1 cellular context compared by ENCODE assay signal in genomic region chr16:66830422-66831404, GRCh38.
A peak's percentile ranks its signal among the peaks of the same experiment; 100 is the strongest.
TF ChIP-seq lines count a peak whose summit lies in the region.

Gene NAE1, minus strand, starts transcription at chr16:66830976. Its CDS starts 77 bp downstream, at chr16:66830899.

TF ChIP-seq in GM12878, 131 proteins besides CTCF, POLR2A, EP300 and RAD21 (continued from another document and continues in another):
- TF ChIP-seq MEF2B (IDR thresholded peaks at IDR 0.05; ENCODE audit: partially characterized antibody, poor library complexity, severe bottlenecking) (no peak), ZBED1 (IDR thresholded peaks at IDR 0.05; ENCODE audit: borderline replicate concordance) (no peak), HCFC1 (IDR thresholded peaks at IDR 0.05; ENCODE audit: low read length) (peak; percentile 26; the same call in 1 of the 2 replicates), BCL3 (IDR thresholded peaks at IDR 0.05; ENCODE audit: borderline replicate concordance, insufficient read depth, low read depth, low read length, poor library complexity, severe bottlenecking) (no peak), MLLT1 (IDR thresholded peaks at IDR 0.05) (no peak), HSF1 (IDR thresholded peaks at IDR 0.05; ENCODE audit: low read depth, low read length) (no peak), ZNF592 (IDR thresholded peaks at IDR 0.05) (peak; percentile 65; the same call in 1 of the 2 replicates), TARDBP (IDR thresholded peaks at IDR 0.05; ENCODE audit: borderline replicate concordance) (no peak), SMAD5 (IDR thresholded peaks at IDR 0.05; ENCODE audit: low read depth) (no peak), ESRRA (IDR thresholded peaks at IDR 0.05; ENCODE audit: low read length) (no peak), RUNX3 (IDR thresholded peaks at IDR 0.05; ENCODE audit: low read length) (peak; percentile 20; the same call in 1 of the 2 replicates), CHD1 (IDR thresholded peaks at IDR 0.05; ENCODE audit: low read depth, low read length) (peak; percentile 19; the same call in 1 of the 2 replicates), NR2C1 (IDR thresholded peaks at IDR 0.05) (no peak), NFYA (IDR thresholded peaks at IDR 0.05; ENCODE audit: borderline replicate concordance, low read depth, low read length) (no peak), MTA3 (IDR thresholded peaks at IDR 0.05; ENCODE audit: borderline replicate concordance, low read length) (no peak), HDAC6 (IDR thresholded peaks at IDR 0.05; ENCODE audit: unreplicated experiment) (peak; percentile 92), ZZZ3 (IDR thresholded peaks at IDR 0.05; ENCODE audit: control insufficient read depth, insufficient read length, low read depth) (no peak), SP1 (IDR thresholded peaks at IDR 0.05; ENCODE audit: low read depth, low read length) (no peak), ZBTB4 (CRISPR knock-in tag; IDR thresholded peaks at IDR 0.05) (no peak), CHD4 (IDR thresholded peaks at IDR 0.05) (no peak), TCF3 (IDR thresholded peaks at IDR 0.05; ENCODE audit: borderline replicate concordance, insufficient read depth, low read depth, low read length) (no peak), RFX5 (IDR thresholded peaks at IDR 0.05; ENCODE audit: low read depth, low read length) (no peak), E2F4 (IDR thresholded peaks at IDR 0.05; ENCODE audit: low read depth, low read length) (no peak), EED (IDR thresholded peaks at IDR 0.05; ENCODE audit: low read depth) (peak; percentile 45; the same call in 1 of the 2 replicates), ZBTB11 (CRISPR knock-in tag; IDR thresholded peaks at IDR 0.05) (no peak), RAD51 (IDR thresholded peaks at IDR 0.05) (no peak), FOS (IDR thresholded peaks at IDR 0.05; ENCODE audit: borderline replicate concordance, extremely low read depth, insufficient read length) (no peak), MEF2A (IDR thresholded peaks at IDR 0.05; ENCODE audit: insufficient read depth, low read depth, low read length) (no peak), SKIL (IDR thresholded peaks at IDR 0.05; ENCODE audit: low read depth, poor library complexity, severe bottlenecking) (no peak), PAX8 (IDR thresholded peaks at IDR 0.05) (no peak), NR2C2 (IDR thresholded peaks at IDR 0.05; ENCODE audit: borderline replicate concordance, control insufficient read depth, insufficient read length, low read depth) (no peak), NBN (IDR thresholded peaks at IDR 0.05) (no peak), RB1 (IDR thresholded peaks at IDR 0.05; ENCODE audit: borderline replicate concordance) (peak; percentile 90; the same call in 1 of the 2 replicates), KDM1A (IDR thresholded peaks at IDR 0.05; ENCODE audit: borderline replicate concordance) (peak; percentile 89; the same call in 1 of the 2 replicates), REST (IDR thresholded peaks at IDR 0.05; ENCODE audit: low read depth, low read length) (0 out of 2 replicates have a peak, but pooled peaks have one; percentile 17)
